In genomic region chr2:1318366-1319009, GRCh38 we compare ENCODE assay signal across 16 cellular contexts.
"Had no signal": no experiment of that assay in that cellular context is flagged by ENCODE, and none has a peak within 500 bp of the region (broad histone marks: within the 10 kb centered on the region; RNA-seq: fewer than 3 reads in every experiment).

No MANE protein-coding gene starts in this region.

- H3K36me3 ChIP-seq: suprapubic skin, tibial artery, upper lobe of left lung, uterus had no signal

- H3K4me3 ChIP-seq: dorsolateral prefrontal cortex, psoas muscle, smooth muscle cell, suprapubic skin, tibial artery, upper lobe of left lung, uterus had no signal

- H3K4me2 ChIP-seq: smooth muscle cell had no signal

- H3K27ac ChIP-seq: dorsolateral prefrontal cortex, psoas muscle, suprapubic skin, tibial artery, upper lobe of left lung, uterus had no signal

- H3K9me3 ChIP-seq: psoas muscle, suprapubic skin, tibial artery, upper lobe of left lung, uterus had no signal

- H3K4me1 ChIP-seq: psoas muscle, suprapubic skin, tibial artery, upper lobe of left lung, uterus had no signal

- DNase-seq: cortex of kidney; dorsolateral prefrontal cortex; effector CD8-positive, alpha-beta T cell; foreskin melanocyte; head of caudate nucleus; hippocampal formation; kidney glomerular epithelial cell; psoas muscle; stimulated activated CD4-positive, alpha-beta T cell treated with anti-CD3 and anti-CD28 coated beads, Interleukin-4, amount 100 ng/mL, for 1 hour; stimulated activated CD8-positive, alpha-beta memory T cell treated with anti-CD3 and anti-CD28 coated beads, Interleukin-4, amount 100 ng/mL, for 48 hours; stimulated activated naive CD8-positive, alpha-beta T cell treated with anti-CD3 and anti-CD28 coated beads, Interleukin-15, Interleukin-2, amounts not matched to agents 100 U/mL and 50 U/mL, for 24 hours; tibial artery; uterus had no signal

- H3K27me3 ChIP-seq: suprapubic skin, upper lobe of left lung, uterus had no signal
